Comparison of ENCODE assay signal across 1 cellular context in the genomic region with DNA sequence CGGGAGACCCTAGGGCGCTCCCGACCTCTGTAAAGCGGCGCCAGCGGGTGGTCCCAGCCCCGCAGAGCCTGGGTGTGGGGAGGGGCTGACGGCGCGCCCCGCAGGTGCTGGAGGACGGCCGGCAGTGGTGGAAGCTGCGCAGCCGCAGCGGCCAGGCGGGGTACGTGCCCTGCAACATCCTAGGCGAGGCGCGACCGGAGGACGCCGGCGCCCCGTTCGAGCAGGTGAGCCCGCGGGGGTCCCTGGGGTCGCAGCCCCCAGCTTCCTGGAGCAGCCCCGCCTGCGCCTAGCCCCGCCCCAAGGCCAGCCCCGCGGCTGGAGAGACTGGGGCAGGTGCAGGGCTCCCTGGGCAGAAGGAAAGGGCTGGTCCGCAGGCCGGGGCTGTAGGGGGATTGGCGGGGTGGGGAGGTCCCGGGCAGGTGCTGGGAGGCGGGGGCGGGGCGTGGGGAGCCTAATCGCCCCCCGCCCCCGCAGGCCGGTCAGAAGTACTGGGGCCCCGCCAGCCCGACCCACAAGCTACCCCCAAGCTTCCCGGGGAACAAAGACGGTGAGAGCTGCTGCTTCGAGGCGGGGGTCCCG.
TF ChIP-seq lines count a peak whose summit lies in the region.

No MANE protein-coding gene starts in this region.

TF ChIP-seq in GM12878, 131 proteins besides CTCF, POLR2A, EP300 and RAD21:
- TF ChIP-seq NRF1 (conservative IDR thresholded peaks at IDR 0.05; ENCODE audit: low read depth, low read length) (peak; percentile 35; the same call in 1 of the 2 replicates), SIN3A (IDR thresholded peaks at IDR 0.05; ENCODE audit: low read depth, low read length) (no peak), BHLHE40 (IDR thresholded peaks at IDR 0.05; ENCODE audit: borderline replicate concordance in 1 of 2, low read depth in 2 of 2, low read length in 1 of 2) (peak in 1 of 2 experiments; percentile 36; a peak in 1 of 4 replicates), GATAD2B (conservative IDR thresholded peaks at IDR 0.05; ENCODE audit: low read depth) (peak; percentile 56; the same call in 1 of the 2 replicates), LARP7 (IDR thresholded peaks at IDR 0.05) (0 out of 2 replicates have a peak, but pooled peaks have one; percentile 42), EGR1 (IDR thresholded peaks at IDR 0.05; ENCODE audit: borderline replicate concordance in 1 of 2, low read depth in 2 of 2, low read length in 2 of 2) (peak in 1 of 2 experiments; percentile 40; a peak in 1 of 3 replicates)
